Comparison of ENCODE assay signal across 1 cellular context in genomic region chr6:41584205-41584604, GRCh38.
TF ChIP-seq lines count a peak whose summit lies in the region.

No MANE protein-coding gene starts in this region.

TF ChIP-seq in GM23338, 12 proteins besides CTCF, POLR2A, EP300 and RAD21 (continued from another document):
- no peak for TF ChIP-seq ZNF462 (CRISPR knock-in tag; IDR thresholded peaks at IDR 0.05)
- TF ChIP-seq, protein P1, sequence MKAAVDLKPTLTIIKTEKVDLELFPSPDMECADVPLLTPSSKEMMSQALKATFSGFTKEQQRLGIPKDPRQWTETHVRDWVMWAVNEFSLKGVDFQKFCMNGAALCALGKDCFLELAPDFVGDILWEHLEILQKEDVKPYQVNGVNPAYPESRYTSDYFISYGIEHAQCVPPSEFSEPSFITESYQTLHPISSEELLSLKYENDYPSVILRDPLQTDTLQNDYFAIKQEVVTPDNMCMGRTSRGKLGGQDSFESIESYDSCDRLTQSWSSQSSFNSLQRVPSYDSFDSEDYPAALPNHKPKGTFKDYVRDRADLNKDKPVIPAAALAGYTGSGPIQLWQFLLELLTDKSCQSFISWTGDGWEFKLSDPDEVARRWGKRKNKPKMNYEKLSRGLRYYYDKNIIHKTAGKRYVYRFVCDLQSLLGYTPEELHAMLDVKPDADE (IDR thresholded peaks at IDR 0.05): no peak
- no peak for TF ChIP-seq EZH2 (IDR thresholded peaks at IDR 0.05; ENCODE audit: low read depth, unreplicated experiment)
- TF ChIP-seq CREB1 (CRISPR knock-in tag; IDR thresholded peaks at IDR 0.05; ENCODE audit: low read depth): no peak
- no peak for TF ChIP-seq NANOG (IDR thresholded peaks at IDR 0.05; ENCODE audit: borderline replicate concordance)
- no peak for TF ChIP-seq ZNF331 (CRISPR knock-in tag; IDR thresholded peaks at IDR 0.05; ENCODE audit: low read depth)
- TF ChIP-seq ZNF114 (CRISPR knock-in tag; IDR thresholded peaks at IDR 0.05): no peak
- no peak for TF ChIP-seq REST (IDR thresholded peaks at IDR 0.05; ENCODE audit: unreplicated experiment)
- TF ChIP-seq EZH2phosphoT487 (IDR thresholded peaks at IDR 0.05; ENCODE audit: unreplicated experiment): no peak
TF ChIP-seq in GM23338: peak in this region for 0.
